Comparison of ENCODE assay signal across 8 cellular contexts in the genomic region with DNA sequence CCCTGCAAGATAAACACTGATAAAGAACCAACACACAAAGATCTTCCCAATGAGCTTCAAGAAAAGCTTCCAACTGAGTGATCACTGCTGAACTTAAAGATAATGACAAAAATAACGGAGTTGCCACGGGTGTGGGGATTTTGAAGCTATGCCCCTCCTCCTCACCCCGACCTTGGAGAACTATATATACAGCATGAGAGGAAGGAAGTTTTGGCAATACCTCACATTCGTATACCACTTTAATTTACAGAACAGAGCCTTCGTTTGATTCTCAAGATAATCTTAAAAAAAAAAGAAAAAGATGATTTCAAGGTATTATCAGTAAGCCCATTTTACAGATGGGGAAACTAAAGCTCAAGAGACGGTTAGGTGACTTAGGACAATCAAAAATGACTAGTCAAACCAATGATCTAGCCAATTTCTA. TPM values are rescaled to one million over a fixed set of nuclear protein-coding genes. Genes with fewer than 3 reads are reported as not detected.
DNase-seq lines count a peak whose midpoint lies in the region; ATAC-seq and TF ChIP-seq lines count a peak whose summit lies in the region.

No MANE protein-coding gene starts in this region.

- 13% methylated on average over 1 of the region's 6 CpGs for WGBS in HUES64
- 1 to 3% methylated on average over 6 of the region's 6 CpGs for WGBS in aorta, 2 donors

- no peak for DNase-seq in BE2C
- peak; percentile 20 for DNase-seq in astrocyte of the spinal cord (ENCODE audit: low read depth, low spot score)
- no peak for DNase-seq in lower lobe of right lung
- no peak for DNase-seq in aorta
- no peak for DNase-seq in kidney glomerular epithelial cell (lab: John Stamatoyannopoulos, UW)
- no peak for DNase-seq in G401 (ENCODE audit: low spot score)
- no peak for DNase-seq in HK-2 (ENCODE audit: unreplicated experiment)

- H3K27me3 ChIP-seq in BE2C (no peaks in the 10 kb centered on the region), HUES64 (ENCODE audit: insufficient read depth, low read length) (no peaks in the 10 kb centered on the region), lower lobe of right lung (ENCODE audit: low read depth) (no peaks in the 10 kb centered on the region), aorta (ENCODE audit: control insufficient read depth in 1 of 2, insufficient read depth in 2 of 2, low read length in 1 of 2) (no peaks in the 10 kb centered on the region)

- H3K9me3 ChIP-seq in BE2C: no peaks in the 10 kb centered on the region
- no peaks in the 10 kb centered on the region for H3K9me3 ChIP-seq in HUES64 (ENCODE audit: insufficient read depth, low read depth, low read length)
- no peaks in the 10 kb centered on the region for H3K9me3 ChIP-seq in lower lobe of right lung
- H3K9me3 ChIP-seq in aorta (ENCODE audit: control insufficient read depth, low read length): no peaks in the 10 kb centered on the region

- TF ChIP-seq CTCF in BE2C (IDR thresholded peaks at IDR 0.05; ENCODE audit: low read depth, low read length): no peak
- no peak for TF ChIP-seq CTCF in astrocyte of the spinal cord (IDR thresholded peaks at IDR 0.05; ENCODE audit: low read depth, low read length)
- TF ChIP-seq CTCF in lower lobe of right lung (IDR thresholded peaks at IDR 0.05): no peak

- intact Hi-C loops in lower lobe of right lung (cut with DNase I) (no loop called here), aorta (cut with DNase I) (loop anchor here in 1 of 2 donors (10.0 kb wide), 1 partner anchor 339 kb away; no protein-coding TSS in a partner anchor)

- H3K4me1 ChIP-seq in BE2C (peaks cover 5% of the 10 kb centered on the region; the same call in 1 of the 2 replicates), HUES64 (ENCODE audit: insufficient read depth, low read length) (peaks cover 17% of the 10 kb centered on the region), lower lobe of right lung (peaks cover 51% of the 10 kb centered on the region), aorta (ENCODE audit: control insufficient read depth in 1 of 2, insufficient read depth in 2 of 2, low read length in 2 of 2) (peaks cover 2 to 4% of the 10 kb centered on the region in 2 donors)

- ATAC-seq in lower lobe of right lung (no peak), aorta (ENCODE audit: low FRiP score) (no peak)

- H3K27ac ChIP-seq in HUES64 (ENCODE audit: low read depth, low read length): peak overlapping the region; percentile 91
- H3K27ac ChIP-seq in lower lobe of right lung: peak overlapping the region; percentile 99
- H3K27ac ChIP-seq in aorta (ENCODE audit: low read depth in 1 of 2, low read length in 2 of 2): peak overlapping the region; percentile 43 to 77

- peak overlapping the region; percentile 93 for H3K9ac ChIP-seq in HUES64 (ENCODE audit: low read depth, low read length)

- H3K4me3 ChIP-seq in BE2C (ENCODE audit: low read depth, low read length) (peak overlapping the region; percentile 76), HUES64 (ENCODE audit: low read length) (peak overlapping the region; percentile 95), astrocyte of the spinal cord (ENCODE audit: low read depth, low read length) (peak overlapping the region; percentile 53), lower lobe of right lung (peak overlapping the region; percentile 94), aorta (ENCODE audit: low read length in 2 of 2) (peak overlapping the region; percentile 65 to 89)

- in situ Hi-C loops in astrocyte of the spinal cord (cut with HindIII; ENCODE audit: low sequenced_read_pairs) (loop anchor here (10.0 kb wide), 1 partner anchor 179 kb away; no protein-coding TSS in a partner anchor), G401 (cut with HindIII; ENCODE audit: low sequenced_read_pairs) (loop anchor here (25.0 kb wide), 1 partner anchor 186 kb away; no protein-coding TSS in a partner anchor)

- H3K36me3 ChIP-seq in BE2C (peaks cover 7% of the 10 kb centered on the region), HUES64 (ENCODE audit: insufficient read depth, low read length) (peaks cover 3% of the 10 kb centered on the region; the same call in 1 of the 2 replicates), lower lobe of right lung (peaks cover 8% of the 10 kb centered on the region), aorta (ENCODE audit: control insufficient read depth in 1 of 2, insufficient read depth in 2 of 2, low read length in 1 of 2) (no peaks in the 10 kb centered on the region)

RNA-seq across cellular contexts. Expression of a gene that starts 0.7 kb away (rescaled TPM):
- 74.0 TPM for polyA plus RNA-seq in BE2C (2012; ENCODE audit: insufficient read depth, insufficient read length, low read depth)
- polyA plus RNA-seq in HUES64 (2013, experiment 1 of 2): 28.6 TPM
- polyA plus RNA-seq in HUES64 (2013, experiment 2 of 2): 37.7 TPM
- 97.7 TPM for total RNA-seq in lower lobe of right lung
- total RNA-seq in aorta: 100 to 1,000 TPM in 1 of 2 donors, 10 to 100 TPM in 1; 75.9 to 104 TPM
- polyA plus RNA-seq in aorta: 10 to 100 TPM; 19.5 to 47.7 TPM
- total RNA-seq in G401 (2014; rRNA removed; shearing (Covaris generic)): 47.9 and 49.3 TPM in 2 replicates

RNA-seq across cellular contexts. Expression of a gene that starts 50.3 kb away (rescaled TPM):
- polyA plus RNA-seq in BE2C (2012; ENCODE audit: insufficient read depth, insufficient read length, low read depth): 153 TPM
- 93.5 TPM for polyA plus RNA-seq in HUES64 (2013, experiment 1 of 2)
- 97.6 TPM for polyA plus RNA-seq in HUES64 (2013, experiment 2 of 2)
- 286 TPM for total RNA-seq in lower lobe of right lung
- total RNA-seq in aorta: 100 to 1,000 TPM; 249 to 277 TPM
- 100 to 1,000 TPM; 114 to 139 TPM for polyA plus RNA-seq in aorta
- 180 and 202 TPM in 2 replicates for total RNA-seq in G401 (2014; rRNA removed; shearing (Covaris generic))

RNA-seq across cellular contexts. Expression of a gene that starts 56.7 kb away (rescaled TPM):
- 1.3 TPM for polyA plus RNA-seq in BE2C (2012; ENCODE audit: insufficient read depth, insufficient read length, low read depth)
- polyA plus RNA-seq in HUES64 (2013, experiment 1 of 2): 1.5 TPM
- 1.0 TPM for polyA plus RNA-seq in HUES64 (2013, experiment 2 of 2)
- total RNA-seq in lower lobe of right lung: 4.7 TPM
- 1 to 10 TPM; 1.8 to 2.0 TPM for total RNA-seq in aorta
- 1 to 10 TPM; 3.1 to 8.0 TPM for polyA plus RNA-seq in aorta
- 2.1 TPM in 1 of 2 replicates, not detected in the other for total RNA-seq in G401 (2014; rRNA removed; shearing (Covaris generic))
